8 cellular contexts compared by ENCODE assay signal in genomic region chr22:40857309-40857851, GRCh38. TPM values are rescaled to one million over a fixed set of nuclear protein-coding genes. Genes with fewer than 3 reads are reported as not detected.
DNase-seq lines count a peak whose midpoint lies in the region; ATAC-seq and TF ChIP-seq lines count a peak whose summit lies in the region.

No MANE protein-coding gene starts in this region.

- peak overlapping the region; percentile 56; the same call in 1 of the 2 replicates for H2AFZ ChIP-seq in GM23338

- H3K4me2 ChIP-seq in GM23338 (peak overlapping the region; percentile 90), skeletal muscle satellite cell (ENCODE audit: low read length) (peak overlapping the region; percentile 97)

- DNase-seq in GM23338 (ENCODE audit: low spot score) (no peak), WERI-Rb-1 (no peak), foreskin keratinocyte (peak; percentile 6 to 13), GOT3 (lab: John Stamatoyannopoulos, UW) (no peak), GDM1 (lab: John Stamatoyannopoulos, UW) (no peak), cortex of kidney (lab: John Stamatoyannopoulos, UW) (no peak)

- peak overlapping the region; percentile 92 for H3K4me3 ChIP-seq in GM23338
- peak overlapping the region; percentile 98 for H3K4me3 ChIP-seq in WERI-Rb-1 (ENCODE audit: low read depth, low read length)
- peak overlapping the region; percentile 84 for H3K4me3 ChIP-seq in skeletal muscle satellite cell (ENCODE audit: low read length)

- ATAC-seq in GM23338: peak; percentile 22
- ATAC-seq in foreskin keratinocyte: peak; percentile 5
- no peak for ATAC-seq in GM19351 (IDR thresholded peaks at IDR 0.05; ENCODE audit: unreplicated experiment)

- peaks cover 20% of the 10 kb centered on the region; the same call in 2 of the 3 replicates for H3K4me1 Mint-ChIP-seq in GM23338

- peak overlapping the region; percentile 100 for H3K4me3 Mint-ChIP-seq in GM23338

- H3K9me2 ChIP-seq in GM23338 (ENCODE audit: insufficient read depth): no peaks in the 10 kb centered on the region

- H3K27me3 Mint-ChIP-seq in GM23338 (ENCODE audit: insufficient read depth, low read depth, poor library complexity): peaks cover 6% of the 10 kb centered on the region

- H4K20me1 ChIP-seq in GM23338 (replicated peaks; ENCODE audit: insufficient read depth): peaks cover 13% of the 10 kb centered on the region

- H3K27me3 ChIP-seq in GM23338 (ENCODE audit: insufficient read depth) (no peaks in the 10 kb centered on the region), WERI-Rb-1 (ENCODE audit: insufficient read depth, low read depth, severe bottlenecking) (no peaks in the 10 kb centered on the region), foreskin keratinocyte (no peaks in the 10 kb centered on the region), skeletal muscle satellite cell (ENCODE audit: control insufficient read depth, insufficient read depth, low read length) (no peaks in the 10 kb centered on the region)

- H3K4me1 ChIP-seq in GM23338 (ENCODE audit: insufficient read depth) (peaks cover 29% of the 10 kb centered on the region), foreskin keratinocyte (peaks cover 26% of the 10 kb centered on the region), skeletal muscle satellite cell (ENCODE audit: control insufficient read depth, insufficient read depth, low read length) (peaks cover 31% of the 10 kb centered on the region)

- H3K9me3 ChIP-seq in WERI-Rb-1 (ENCODE audit: severe bottlenecking) (no peaks in the 10 kb centered on the region), skeletal muscle satellite cell (replicated peaks; ENCODE audit: low read length) (no peaks in the 10 kb centered on the region)

- H3K27ac Mint-ChIP-seq in GM23338: peak overlapping the region; percentile 100

- H3K36me3 ChIP-seq in GM23338 (ENCODE audit: insufficient read depth) (no peaks in the 10 kb centered on the region), WERI-Rb-1 (peaks cover 42% of the 10 kb centered on the region), skeletal muscle satellite cell (ENCODE audit: insufficient read depth, low read length) (peaks cover 11% of the 10 kb centered on the region)

- TF ChIP-seq CTCF in GM23338 (conservative IDR thresholded peaks at IDR 0.05; ENCODE audit: low read depth in 2 of 2): no peak
- TF ChIP-seq CTCF in WERI-Rb-1 (IDR thresholded peaks at IDR 0.05; ENCODE audit: low read depth, low read length): no peak
- TF ChIP-seq CTCF in foreskin keratinocyte (conservative IDR thresholded peaks at IDR 0.05): no peak

- peak overlapping the region; percentile 97 for H3K9ac ChIP-seq in skeletal muscle satellite cell (ENCODE audit: low read depth, low read length)

- H3K79me2 ChIP-seq in GM23338 (replicated peaks; ENCODE audit: insufficient read depth): peaks cover 94% of the 10 kb centered on the region

- no peaks in the 10 kb centered on the region for H3K9me3 Mint-ChIP-seq in GM23338

- no peaks in the 10 kb centered on the region; the same call in 1 of the 2 replicates for H3F3A ChIP-seq in GM23338 (replicated peaks; ENCODE audit: low read depth)

- H3K36me3 Mint-ChIP-seq in GM23338 (ENCODE audit: low read depth): peaks cover 16% of the 10 kb centered on the region

- H3K27ac ChIP-seq in GM23338 (ENCODE audit: low read depth): peak overlapping the region; percentile 100
- peak overlapping the region; percentile 100 for H3K27ac ChIP-seq in WERI-Rb-1
- H3K27ac ChIP-seq in foreskin keratinocyte: peak overlapping the region; percentile 97

TF ChIP-seq in GM23338, 12 proteins besides CTCF, POLR2A, EP300 and RAD21:
- TF ChIP-seq ETS1 (IDR thresholded peaks at IDR 0.05): no peak
- TF ChIP-seq EZH2phosphoT487 (IDR thresholded peaks at IDR 0.05; ENCODE audit: unreplicated experiment): no peak
- no peak for TF ChIP-seq ZNF462 (CRISPR knock-in tag; IDR thresholded peaks at IDR 0.05)
- no peak for TF ChIP-seq CREB1 (CRISPR knock-in tag; IDR thresholded peaks at IDR 0.05; ENCODE audit: low read depth)
- TF ChIP-seq ZNF114 (CRISPR knock-in tag; IDR thresholded peaks at IDR 0.05): no peak

RNA-seq across cellular contexts. Expression of gene XPNPEP3, which starts 0.4 kb away (rescaled TPM):
- 19.5 and 22.9 TPM in 2 replicates for total RNA-seq in GM23338 (2014; rRNA removed; shearing (Covaris generic))
- 10.4 and 11.6 TPM in 2 replicates for polyA plus RNA-seq in GM23338 (2016; fragmentation: Nextera tagmentation; extraction: Ambion mirVana)
- 15.0 and 16.6 TPM in 2 replicates for total RNA-seq in foreskin keratinocyte
- 5.1 and 6.8 TPM in 2 replicates for polyA plus RNA-seq in foreskin keratinocyte
- total RNA-seq in skeletal muscle satellite cell (2012; rRNA removed): 15.7 TPM in 2 replicates

RNA-seq across cellular contexts. Expression of gene ST13, which starts 0.9 kb away (rescaled TPM):
- total RNA-seq in GM23338 (2014; rRNA removed; shearing (Covaris generic)): 148 and 159 TPM in 2 replicates
- polyA plus RNA-seq in GM23338 (2016; fragmentation: Nextera tagmentation; extraction: Ambion mirVana) (208 and 238 TPM in 2 replicates), foreskin keratinocyte (112 and 144 TPM in 2 replicates)
- 183 and 211 TPM in 2 replicates for total RNA-seq in foreskin keratinocyte
- total RNA-seq in skeletal muscle satellite cell (2012; rRNA removed): 125 and 147 TPM in 2 replicates

RNA-seq across cellular contexts. Expression of gene DNAJB7, which starts 4.5 kb away (rescaled TPM):
- not detected in 2 replicates for total RNA-seq in GM23338 (2014; rRNA removed; shearing (Covaris generic))
- polyA plus RNA-seq in GM23338 (2016; fragmentation: Nextera tagmentation; extraction: Ambion mirVana) (0.40 and 0.63 TPM in 2 replicates), foreskin keratinocyte (not detected in 2 replicates)
- total RNA-seq in foreskin keratinocyte: not detected in 2 replicates
- total RNA-seq in skeletal muscle satellite cell (2012; rRNA removed): 0.25 TPM in 1 of 2 replicates, not detected in the other

RNA-seq across cellular contexts. Expression of gene SLC25A17, which starts 38.2 kb away (rescaled TPM):
- total RNA-seq in GM23338 (2014; rRNA removed; shearing (Covaris generic)): 40.0 and 43.6 TPM in 2 replicates
- polyA plus RNA-seq in GM23338 (2016; fragmentation: Nextera tagmentation; extraction: Ambion mirVana) (28.2 and 35.4 TPM in 2 replicates), foreskin keratinocyte (23.0 and 27.7 TPM in 2 replicates)
- 24.1 and 27.3 TPM in 2 replicates for total RNA-seq in foreskin keratinocyte
- 22.3 and 23.4 TPM in 2 replicates for total RNA-seq in skeletal muscle satellite cell (2012; rRNA removed)

Comparison
In these comparisons a context has a peak if more than half of its experiments do, and no peak if none do; other contexts are left out.
1. DNase-seq: peak in foreskin keratinocyte (2 of 2); none in GM23338 (single experiment), WERI-Rb-1 (single experiment), GOT3 (single experiment), GDM1 (single experiment) and cortex of kidney (single experiment).
2. Peak in every context shown above with its lines, with median percentiles within 50 percentile points of each other: H3K27ac ChIP-seq and H3K4me3 ChIP-seq.